In the genomic region with DNA sequence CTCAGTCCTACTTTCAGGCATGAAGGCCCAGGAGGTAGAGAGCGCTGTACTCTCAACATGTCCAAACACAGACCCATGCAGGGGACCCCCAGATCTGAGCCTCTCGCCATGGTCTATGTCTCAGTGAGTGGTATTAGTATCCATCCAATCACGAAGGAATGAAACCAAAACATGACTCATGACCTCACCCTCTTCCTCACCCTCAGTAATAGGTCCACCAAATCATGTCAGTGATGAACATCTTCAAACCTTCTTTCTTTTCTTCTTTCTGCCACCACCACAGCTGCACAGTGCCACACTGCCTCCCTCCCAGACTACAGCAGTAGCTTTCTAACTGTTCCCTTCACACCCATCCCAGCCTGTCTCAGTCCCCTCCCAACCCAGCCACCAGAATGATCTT, we compare ENCODE assay signal across 22 cellular contexts. TPM values are rescaled to one million over a fixed set of nuclear protein-coding genes. Genes with fewer than 3 reads are reported as not detected.
A peak's percentile ranks its signal among the peaks of the same experiment; 100 is the strongest.
DNase-seq lines count a peak whose midpoint lies in the region; ATAC-seq and TF ChIP-seq lines count a peak whose summit lies in the region.
"Had no signal": no experiment of that assay in that cellular context is flagged by ENCODE, and none has a peak within 500 bp of the region (broad histone marks: within the 10 kb centered on the region; RNA-seq: fewer than 3 reads in every experiment).

No MANE protein-coding gene starts in this region.

- peak overlapping the region; percentile 99 for H3K27ac ChIP-seq in epithelial cell of prostate
- H3K27ac ChIP-seq: BLaER1 treated with 17β-estradiol and CSF1 and Interleukin-3, amounts not matched to agents 10 nM and 100 nM; KMS-11 had no signal

- H3K27ac Mint-ChIP-seq in activated T-cell treated with anti-CD3 and anti-CD28 coated beads, Interleukin-2, amount 50 U/mL, for 72 hours, result no peak overlapping the region
- peak overlapping the region; percentile 66 for H3K27ac Mint-ChIP-seq in type B pancreatic cell
- H3K27ac Mint-ChIP-seq: CD8-positive, alpha-beta T cell; HFFc6 had no signal

- peaks cover 49% of the 10 kb centered on the region for H3K27me3 Mint-ChIP-seq in activated T-cell treated with anti-CD3 and anti-CD28 coated beads, Interleukin-2, amount 50 U/mL, for 72 hours (ENCODE audit: low read depth)
- peaks cover 21% of the 10 kb centered on the region for H3K27me3 Mint-ChIP-seq in type B pancreatic cell

- no peak for TF ChIP-seq CTCF in type B pancreatic cell (conservative IDR thresholded peaks at IDR 0.05)

- H3K4me3 Mint-ChIP-seq in activated T-cell treated with anti-CD3 and anti-CD28 coated beads, Interleukin-2, amount 50 U/mL, for 72 hours, result no peak overlapping the region
- H3K4me3 Mint-ChIP-seq in type B pancreatic cell, result no peak overlapping the region
- H3K4me3 Mint-ChIP-seq: CD8-positive, alpha-beta T cell; HFFc6 had no signal

- no peak for DNase-seq in activated T-cell treated with anti-CD3 and anti-CD28 coated beads, Interleukin-2, amount 50 U/mL, for 72 hours
- DNase-seq in activated T-cell treated with anti-CD3 and anti-CD28 coated beads, Interleukin-2, amount 50 U/mL, for 48 hours, result no peak
- peak; percentile 11 for DNase-seq in MV-4-11 (lab: John Stamatoyannopoulos, UW)
- no peak for DNase-seq in epithelial cell of prostate (ENCODE audit: low read depth, low spot score)
- DNase-seq in type B pancreatic cell (ENCODE audit: extremely low spot score, unreplicated experiment), result no peak
- DNase-seq: Calu3; CD8-positive, alpha-beta T cell; EL; H7; HFFc6; NCI-H1417 treated with DMSO at 0.1 percent for 48 hours; NCI-H1930; NCI-H226; NCI-H524; NCI-H82; RPMI8226; SIG-M5 had no signal

- no peaks in the 10 kb centered on the region for H3K9me3 Mint-ChIP-seq in activated T-cell treated with anti-CD3 and anti-CD28 coated beads, Interleukin-2, amount 50 U/mL, for 72 hours
- H3K9me3 Mint-ChIP-seq in type B pancreatic cell, result no peaks in the 10 kb centered on the region
- H3K9me3 Mint-ChIP-seq: CD8-positive, alpha-beta T cell; HFFc6 had no signal

- peak; percentile 38 to 62 for ATAC-seq in activated T-cell treated with anti-CD3 and anti-CD28 coated beads, Interleukin-2, amount 50 U/mL, for 72 hours (replicated peaks in 1 of 2)
- ATAC-seq in GM18511 (IDR thresholded peaks at IDR 0.05; ENCODE audit: unreplicated experiment) (no peak), GM19463 (IDR thresholded peaks at IDR 0.05; ENCODE audit: unreplicated experiment) (no peak)
- ATAC-seq: CD8-positive, alpha-beta T cell had no signal

- H3K4me1 Mint-ChIP-seq in activated T-cell treated with anti-CD3 and anti-CD28 coated beads, Interleukin-2, amount 50 U/mL, for 72 hours (ENCODE audit: low read depth), result peaks cover 5% of the 10 kb centered on the region
- peaks cover under 1% of the 10 kb centered on the region for H3K4me1 Mint-ChIP-seq in type B pancreatic cell (ENCODE audit: unreplicated experiment)

- H3K36me3 Mint-ChIP-seq in activated T-cell treated with anti-CD3 and anti-CD28 coated beads, Interleukin-2, amount 50 U/mL, for 72 hours (ENCODE audit: insufficient read depth in 2 of 2), result no peaks in the 10 kb centered on the region
- peaks cover 3% of the 10 kb centered on the region for H3K36me3 Mint-ChIP-seq in type B pancreatic cell
- H3K36me3 Mint-ChIP-seq: CD8-positive, alpha-beta T cell had no signal

RNA-seq across cellular contexts. Expression of gene C1orf116, which starts 16.8 kb away (rescaled TPM):
- under 1 TPM; 0.12 to 0.21 TPM for total RNA-seq in activated T-cell treated with anti-CD3 and anti-CD28 coated beads, Interleukin-2, amount 50 U/mL, for 72 hours
- total RNA-seq in type B pancreatic cell (ENCODE audit: low replicate concordance), result 50.4 and 108 TPM in 2 replicates
- total RNA-seq: M059J had no signal

RNA-seq across cellular contexts. Expression of gene YOD1, which starts 35.2 kb away (rescaled TPM):
- 10 to 100 TPM; 12.6 to 13.2 TPM for total RNA-seq in activated T-cell treated with anti-CD3 and anti-CD28 coated beads, Interleukin-2, amount 50 U/mL, for 72 hours
- total RNA-seq in type B pancreatic cell (ENCODE audit: low replicate concordance), result 12.3 and 15.0 TPM in 2 replicates

RNA-seq across cellular contexts. Expression of gene PFKFB2, which starts 37.3 kb away (rescaled TPM):
- 1 to 10 TPM; 4.6 to 6.9 TPM for total RNA-seq in activated T-cell treated with anti-CD3 and anti-CD28 coated beads, Interleukin-2, amount 50 U/mL, for 72 hours
- total RNA-seq in type B pancreatic cell (ENCODE audit: low replicate concordance), result 18.7 and 31.4 TPM in 2 replicates

RNA-seq across cellular contexts. Expression of gene FCAMR, which starts 45.5 kb away (rescaled TPM):
- total RNA-seq in activated T-cell treated with anti-CD3 and anti-CD28 coated beads, Interleukin-2, amount 50 U/mL, for 72 hours, result not detected
- total RNA-seq in type B pancreatic cell (ENCODE audit: low replicate concordance), result not detected in 2 replicates
- total RNA-seq: Calu3; CD8-positive, alpha-beta T cell; H7; HFFc6; M059J had no signal

Comparison
In these comparisons a context has a peak if more than half of its experiments do, and no peak if none do; other contexts are left out.
1. ATAC-seq: peak in activated T-cell treated with anti-CD3 and anti-CD28 coated beads, Interleukin-2, amount 50 U/mL, for 72 hours (2 of 2); none in GM18511 (single experiment) and GM19463 (single experiment).
2. RNA of gene C1orf116, which starts 16.8 kb away (total RNA-seq): 50.4 to 108 TPM in type B pancreatic cell; 0.12 to 0.21 TPM in activated T-cell treated with anti-CD3 and anti-CD28 coated beads, Interleukin-2, amount 50 U/mL, for 72 hours; every median in the first group is over 10 times any median in the second.